ENCODE assay signal across 8 cellular contexts in the genomic region with DNA sequence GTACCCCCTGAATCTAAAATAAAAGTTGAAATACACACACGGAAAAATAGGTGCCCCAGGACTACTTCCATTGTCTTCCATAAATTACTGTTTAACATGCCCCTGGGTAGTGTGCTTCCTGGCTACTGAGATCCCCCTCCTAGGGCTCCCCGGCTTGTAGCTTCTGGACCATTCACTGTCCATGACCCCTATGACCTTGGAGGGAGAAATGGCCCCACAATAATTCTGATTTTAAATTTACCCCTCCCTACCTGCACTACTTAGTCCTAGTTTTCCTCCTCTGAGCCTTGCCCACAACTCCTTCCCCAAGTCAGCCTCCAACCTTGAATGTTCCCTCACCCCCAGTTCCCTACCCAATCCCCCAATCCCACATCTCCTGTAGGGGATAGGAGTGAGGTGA. TPM values are rescaled to one million over a fixed set of nuclear protein-coding genes. Genes with fewer than 3 reads are reported as not detected.
A peak's percentile ranks its signal among the peaks of the same experiment; 100 is the strongest.
DNase-seq lines count a peak whose midpoint lies in the region; ATAC-seq and TF ChIP-seq lines count a peak whose summit lies in the region.

No MANE protein-coding gene starts in this region.

- CTCF ChIA-PET in SK-N-SH (lab: Yijun Ruan, JAX), result interaction anchor here (0.9 to 6.5 kb wide), 42 partner anchors 8 to 184 kb away, joined by 3 to 100 read pairs (median 8); a partner anchor contains a TSS

- POLR2A ChIA-PET in SK-N-SH (lab: Yijun Ruan, JAX), result interaction anchor here (0.5 to 5.0 kb wide), 9 partner anchors 10 to 78 kb away, joined by 3 to 25 read pairs (median 4); a partner anchor contains a TSS

- H3F3A ChIP-seq in SK-N-SH (replicated peaks; ENCODE audit: insufficient read depth), result peaks cover 48% of the 10 kb centered on the region

- no peaks in the 10 kb centered on the region for H4K20me1 ChIP-seq in SK-N-SH (ENCODE audit: insufficient read depth)

- in situ Hi-C loops in G401 (cut with HindIII; ENCODE audit: low sequenced_read_pairs) (no loop called here), HAP-1 (cut with MboI; ENCODE audit: low sequenced_read_pairs) (no loop called here)

- H3K4me2 ChIP-seq in SK-N-SH, result peak overlapping the region; percentile 75

- peak overlapping the region; percentile 59; the same call in 1 of the 2 replicates for H2AFZ ChIP-seq in SK-N-SH (ENCODE audit: low read depth)

- no peaks in the 10 kb centered on the region for H3K9me2 ChIP-seq in SK-N-SH

- H3K27ac ChIP-seq in SK-N-SH (ENCODE audit: low read depth in 2 of 2, low read length in 1 of 2), result peak overlapping the region; percentile 81 to 85; a peak in 3 of 4 replicates
- peak overlapping the region; percentile 34 to 96 (median 94) for H3K27ac ChIP-seq in adrenal gland
- H3K27ac ChIP-seq in lung (ENCODE audit: low read depth in 1 of 2, low read length in 1 of 2), result peak overlapping the region; percentile 61 to 83
- H3K27ac ChIP-seq in substantia nigra (ENCODE audit: low read depth, low read length, poor library complexity, severe bottlenecking), result peak overlapping the region; percentile 74

- H3K36me3 ChIP-seq in SK-N-SH (replicated peaks in 1 of 2; ENCODE audit: control insufficient read depth in 1 of 2, insufficient read depth in 2 of 2, low read length in 1 of 2), result no peaks in the 10 kb centered on the region
- H3K36me3 ChIP-seq in adrenal gland (replicated peaks in 1 of 2), result no peaks in the 10 kb centered on the region
- H3K36me3 ChIP-seq in lung (ENCODE audit: control insufficient read depth in 2 of 2, insufficient read depth in 2 of 2, low read length in 2 of 2), result no peaks in the 10 kb centered on the region
- no peaks in the 10 kb centered on the region for H3K36me3 ChIP-seq in HAP-1 (replicated peaks)

- ATAC-seq in SK-N-SH treated with all-trans-retinoic acid at 6 μM for 48 hours (no peak), lung (ENCODE audit: insufficient read depth, low FRiP score) (no peak)

- peak overlapping the region; percentile 4; the same call in 1 of the 2 replicates for H3K9ac ChIP-seq in SK-N-SH

- intact Hi-C loops in adrenal gland (cut with DNase I), result no loop called here

- WGBS in SK-N-SH (ENCODE audit: low lambda C conversion rate), result 23% methylated on average over 2 of the region's 2 CpGs
- WGBS in adrenal gland, 4 donors, result 1 to 11% (median 7%) methylated on average over 2 of the region's 2 CpGs
- 13 to 18% methylated on average over 2 of the region's 2 CpGs for WGBS in lung, 2 donors

- H3K9me3 ChIP-seq in SK-N-SH (no peaks in the 10 kb centered on the region), adrenal gland (replicated peaks in 1 of 3) (no peaks in the 10 kb centered on the region), lung (ENCODE audit: control insufficient read depth in 2 of 2, insufficient read depth in 1 of 2, low read length in 1 of 2) (no peaks in the 10 kb centered on the region), HAP-1 (no peaks in the 10 kb centered on the region)

- TF ChIP-seq CTCF in SK-N-SH (IDR thresholded peaks at IDR 0.05) (no peak), adrenal gland (IDR thresholded peaks at IDR 0.05) (no peak), lung (IDR thresholded peaks at IDR 0.05; ENCODE audit: control extremely low read depth, extremely low read depth) (no peak)

- DNase-seq in SK-N-SH, result no peak
- DNase-seq in adrenal gland, result peak in 3 of 7 donors; percentile 16 to 54 (median 22)
- DNase-seq in lung (ENCODE audit: low spot score), result no peak
- no peak for DNase-seq in substantia nigra (lab: John Stamatoyannopoulos, UW)
- no peak for DNase-seq in G401 (ENCODE audit: low spot score)
- DNase-seq in HAP-1 (ENCODE audit: low spot score in 2 of 2), result no peak
- no peak for DNase-seq in NCI-H1417 (lab: John Stamatoyannopoulos, UW)

- no peak for TF ChIP-seq EP300 in SK-N-SH (IDR thresholded peaks at IDR 0.05; ENCODE audit: borderline replicate concordance in 1 of 2, low read depth in 1 of 2, low read length in 1 of 2)

- no peak for TF ChIP-seq RAD21 in SK-N-SH (IDR thresholded peaks at IDR 0.05; ENCODE audit: low read length)

- H3K27me3 ChIP-seq in SK-N-SH (ENCODE audit: insufficient read depth) (no peaks in the 10 kb centered on the region), adrenal gland (no peaks in the 10 kb centered on the region), lung (ENCODE audit: control insufficient read depth, insufficient read depth) (no peaks in the 10 kb centered on the region), HAP-1 (ENCODE audit: low read depth) (no peaks in the 10 kb centered on the region)

- no peak for TF ChIP-seq POLR2A in adrenal gland (IDR thresholded peaks at IDR 0.05)

- no peaks in the 10 kb centered on the region for H3K79me2 ChIP-seq in SK-N-SH (ENCODE audit: insufficient read depth)

- H3K4me1 ChIP-seq in SK-N-SH (ENCODE audit: control insufficient read depth in 1 of 2, insufficient read depth in 2 of 2, low read depth in 1 of 2, low read length in 1 of 2), result peaks cover 37 to 41% of the 10 kb centered on the region in 2 experiments
- H3K4me1 ChIP-seq in adrenal gland (replicated peaks in 1 of 2), result peaks cover 56 to 69% of the 10 kb centered on the region in 2 donors
- peaks cover 11 to 23% of the 10 kb centered on the region in 2 donors for H3K4me1 ChIP-seq in lung (ENCODE audit: control insufficient read depth in 2 of 2, insufficient read depth in 2 of 2, low read length in 2 of 2)
- H3K4me1 ChIP-seq in HAP-1, result peaks cover 45% of the 10 kb centered on the region

- peak overlapping the region in 1 of 2 experiments; percentile 10; a peak in 1 of 4 replicates for H3K4me3 ChIP-seq in SK-N-SH (ENCODE audit: low read depth in 2 of 2, low read length in 1 of 2)
- no peak overlapping the region for H3K4me3 ChIP-seq in adrenal gland
- no peak overlapping the region for H3K4me3 ChIP-seq in lung
- H3K4me3 ChIP-seq in HAP-1, result no peak overlapping the region

TF ChIP-seq in SK-N-SH, 30 proteins besides CTCF, POLR2A, EP300 and RAD21 (continues in another document):
- TF ChIP-seq MXI1 (IDR thresholded peaks at IDR 0.05; ENCODE audit: low read depth, low read length) (no peak), YY1 (IDR thresholded peaks at IDR 0.05; ENCODE audit: low read depth) (no peak), TAF1 (IDR thresholded peaks at IDR 0.05; ENCODE audit: borderline replicate concordance, low read depth, low read length) (no peak), JUND (IDR thresholded peaks at IDR 0.05) (no peak), FOSL2 (IDR thresholded peaks at IDR 0.05; ENCODE audit: borderline replicate concordance, low read depth) (no peak), CHD2 (IDR thresholded peaks at IDR 0.05; ENCODE audit: low read length, partially characterized antibody) (no peak), GATA2 (CRISPR knock-in tag; IDR thresholded peaks at IDR 0.05) (no peak), SMC3 (IDR thresholded peaks at IDR 0.05; ENCODE audit: low read depth, low read length) (no peak)

TF ChIP-seq in SK-N-SH treated with all-trans-retinoic acid at 6 μM for 48 hours, 23 proteins besides CTCF, POLR2A, EP300 and RAD21 (continues in another document):
- TF ChIP-seq TCF4 (CRISPR knock-in tag; IDR thresholded peaks at IDR 0.05; ENCODE audit: borderline replicate concordance), result no peak
- no peak for TF ChIP-seq CSDC2 (CRISPR knock-in tag; IDR thresholded peaks at IDR 0.05)
- TF ChIP-seq GLIS3 (CRISPR knock-in tag; IDR thresholded peaks at IDR 0.05), result no peak
- TF ChIP-seq TOX (CRISPR knock-in tag; IDR thresholded peaks at IDR 0.05; ENCODE audit: borderline replicate concordance), result no peak
- no peak for TF ChIP-seq ZNF8 (CRISPR knock-in tag; IDR thresholded peaks at IDR 0.05)
- no peak for TF ChIP-seq ZFP30 (CRISPR knock-in tag; IDR thresholded peaks at IDR 0.05)
- TF ChIP-seq ZNF70 (CRISPR knock-in tag; IDR thresholded peaks at IDR 0.05), result no peak
- TF ChIP-seq ZFP3 (CRISPR knock-in tag; IDR thresholded peaks at IDR 0.05), result no peak
- TF ChIP-seq ZC3H10 (CRISPR knock-in tag; IDR thresholded peaks at IDR 0.05), result no peak

RNA-seq across cellular contexts. Expression of a gene that starts 9.6 kb away (rescaled TPM):
- polyA plus RNA-seq in SK-N-SH (2012; rRNA removed) (30.2 and 39.8 TPM in 2 replicates), adrenal gland (100 to 1,000 TPM in 2 of 3 donors, 10 to 100 TPM in 1; 74.2 to 143 (median 128) TPM), lung (10 to 100 TPM; 73.2 to 84.6 TPM)
- polyA plus RNA-seq in SK-N-SH (2012; cell fraction: cytosol; rRNA removed), result 32.5 and 37.5 TPM in 2 replicates
- 55.2 and 97.3 TPM in 2 replicates for polyA plus RNA-seq in SK-N-SH (2012; cell fraction: nucleus; rRNA removed)
- total RNA-seq in adrenal gland (100 to 1,000 TPM in 1 of 8 donors, 10 to 100 TPM in 7; 47.8 to 100 (median 69.1) TPM), lung (100 to 1,000 TPM in 1 of 2 donors, 10 to 100 TPM in 1; 84.8 to 111 TPM)
- 67.9 and 80.5 TPM in 2 replicates for total RNA-seq in G401 (2014; rRNA removed; shearing (Covaris generic))

RNA-seq across cellular contexts. Expression of a gene that starts 11.8 kb away (rescaled TPM):
- polyA plus RNA-seq in SK-N-SH (2012; rRNA removed) (2.1 and 6.5 TPM in 2 replicates), adrenal gland (10 to 100 TPM; 34.5 to 59.0 (median 36.6) TPM), lung (10 to 100 TPM in 1 of 2 donors, 1 to 10 TPM in 1; 8.7 to 19.6 TPM)
- 3.9 and 6.0 TPM in 2 replicates for polyA plus RNA-seq in SK-N-SH (2012; cell fraction: cytosol; rRNA removed)
- 16.9 and 17.9 TPM in 2 replicates for polyA plus RNA-seq in SK-N-SH (2012; cell fraction: nucleus; rRNA removed)
- total RNA-seq in adrenal gland (10 to 100 TPM; 14.0 to 69.1 (median 41.4) TPM), lung (10 to 100 TPM in 1 of 2 donors, 1 to 10 TPM in 1; 3.2 to 19.4 TPM)
- total RNA-seq in G401 (2014; rRNA removed; shearing (Covaris generic)), result 0.06 and 2.0 TPM in 2 replicates

RNA-seq across cellular contexts. Expression of a gene that starts 28.1 kb away (rescaled TPM):
- polyA plus RNA-seq in SK-N-SH (2012; rRNA removed) (28.0 and 30.4 TPM in 2 replicates), adrenal gland (10 to 100 TPM; 36.2 to 65.1 (median 57.5) TPM), lung (10 to 100 TPM; 37.2 to 47.8 TPM)
- polyA plus RNA-seq in SK-N-SH (2012; cell fraction: cytosol; rRNA removed), result 20.8 and 21.3 TPM in 2 replicates
- polyA plus RNA-seq in SK-N-SH (2012; cell fraction: nucleus; rRNA removed), result 74.7 and 122 TPM in 2 replicates
- total RNA-seq in adrenal gland (10 to 100 TPM; 36.2 to 72.4 (median 61.7) TPM), lung (10 to 100 TPM; 74.8 to 85.5 TPM)
- 31.1 and 61.1 TPM in 2 replicates for total RNA-seq in G401 (2014; rRNA removed; shearing (Covaris generic))

RNA-seq across cellular contexts. Expression of a gene that starts 49.4 kb away (rescaled TPM):
- polyA plus RNA-seq in SK-N-SH (2012; rRNA removed) (20.1 and 23.1 TPM in 2 replicates), adrenal gland (10 to 100 TPM; 41.8 to 62.3 (median 50.9) TPM), lung (10 to 100 TPM; 28.5 to 33.6 TPM)
- 13.0 and 18.1 TPM in 2 replicates for polyA plus RNA-seq in SK-N-SH (2012; cell fraction: cytosol; rRNA removed)
- 13.7 and 14.4 TPM in 2 replicates for polyA plus RNA-seq in SK-N-SH (2012; cell fraction: nucleus; rRNA removed)
- total RNA-seq in adrenal gland (100 to 1,000 TPM in 3 of 8 donors, 10 to 100 TPM in 5; 46.1 to 110 (median 76.4) TPM), lung (10 to 100 TPM; 41.3 to 55.9 TPM)
- total RNA-seq in G401 (2014; rRNA removed; shearing (Covaris generic)), result 11.8 and 18.4 TPM in 2 replicates

RNA-seq across cellular contexts. Expression of a gene that starts 58.0 kb away (rescaled TPM):
- polyA plus RNA-seq in SK-N-SH (2012; rRNA removed) (62.8 and 64.5 TPM in 2 replicates), adrenal gland (100 to 1,000 TPM in 1 of 3 donors, 10 to 100 TPM in 2; 50.3 to 103 (median 92.9) TPM), lung (100 to 1,000 TPM in 1 of 2 donors, 10 to 100 TPM in 1; 48.2 to 149 TPM)
- polyA plus RNA-seq in SK-N-SH (2012; cell fraction: cytosol; rRNA removed), result 32.9 and 39.9 TPM in 2 replicates
- 178 and 231 TPM in 2 replicates for polyA plus RNA-seq in SK-N-SH (2012; cell fraction: nucleus; rRNA removed)
- total RNA-seq in adrenal gland (100 to 1,000 TPM in 1 of 8 donors, 10 to 100 TPM in 7; 57.1 to 127 (median 78.1) TPM), lung (10 to 100 TPM; 69.9 to 82.3 TPM)
- 70.0 and 90.8 TPM in 2 replicates for total RNA-seq in G401 (2014; rRNA removed; shearing (Covaris generic))
